Comparison of ENCODE assay signal across 17 cellular contexts in genomic region chr9:111970827-111971226, GRCh38.
DNase-seq lines count a peak whose midpoint lies in the region; FAIRE-seq and TF ChIP-seq lines count a peak whose summit lies in the region.
"Had no signal": no experiment of that assay in that cellular context is flagged by ENCODE, and none has a peak within 500 bp of the region (broad histone marks: within the 10 kb centered on the region; RNA-seq: fewer than 3 reads in every experiment).

No MANE protein-coding gene starts in this region.

- H3K4me1 Mint-ChIP-seq in mesothelial cell of epicardium = peaks cover 8% of the 10 kb centered on the region

- no peak overlapping the region for H3K9ac ChIP-seq in mesendoderm (ENCODE audit: low read length)
- H3K9ac ChIP-seq: BLaER1 treated with 17β-estradiol and CSF1 and Interleukin-3, amounts not matched to agents 10 nM and 100 nM had no signal

- H4K8ac ChIP-seq in mesendoderm (ENCODE audit: low read depth, low read length) = no peak overlapping the region

- no peak overlapping the region for H3K56ac ChIP-seq in mesendoderm (ENCODE audit: low read length)

- no peak for TF ChIP-seq CTCF in bronchial epithelial cell (IDR thresholded peaks at IDR 0.05; ENCODE audit: insufficient read depth, low read length, severe bottlenecking)
- no peak for TF ChIP-seq CTCF in mesothelial cell of epicardium (IDR thresholded peaks at IDR 0.05; ENCODE audit: unreplicated experiment)

- H2AK5ac ChIP-seq in mesendoderm (ENCODE audit: low read length) = no peak overlapping the region

- H3K9me3 Mint-ChIP-seq in mesothelial cell of epicardium = peaks cover 4% of the 10 kb centered on the region

- H3K4me3 ChIP-seq in bronchial epithelial cell (ENCODE audit: low read depth, low read length) (no peak overlapping the region), mesendoderm (ENCODE audit: low read length) (no peak overlapping the region)
- H3K4me3 ChIP-seq: BLaER1 treated with 17β-estradiol and CSF1 and Interleukin-3, amounts not matched to agents 10 nM and 100 nM had no signal

- no peak overlapping the region for H2BK5ac ChIP-seq in mesendoderm (ENCODE audit: low read length)

- H3K27me3 ChIP-seq in bronchial epithelial cell (ENCODE audit: control insufficient read depth, insufficient read depth, low read length) = no peaks in the 10 kb centered on the region
- H3K27me3 ChIP-seq in mesendoderm (ENCODE audit: insufficient read depth, low read length, poor library complexity) = no peaks in the 10 kb centered on the region
- H3K27me3 ChIP-seq: BLaER1 treated with 17β-estradiol and CSF1 and Interleukin-3, amounts not matched to agents 10 nM and 100 nM had no signal

- no peak overlapping the region for H3K4me3 Mint-ChIP-seq in mesothelial cell of epicardium

- FAIRE-seq in bronchial epithelial cell (lab: Jason Lieb, UNC) = no peak
- FAIRE-seq: A204.1 had no signal

- H3K27me3 Mint-ChIP-seq in mesothelial cell of epicardium (ENCODE audit: low read depth) = no peaks in the 10 kb centered on the region

- no peak overlapping the region for H2BK120ac ChIP-seq in mesendoderm (ENCODE audit: low read depth, low read length)

- no peak overlapping the region for H3K23ac ChIP-seq in mesendoderm (ENCODE audit: low read length)

- no peak overlapping the region for H3K4ac ChIP-seq in mesendoderm (ENCODE audit: low read depth, low read length)

- intact Hi-C loops in cardiac septum (cut with DNase I) = no loop called here

- H4K5ac ChIP-seq in mesendoderm (ENCODE audit: low read length) = no peak overlapping the region

- no peak overlapping the region for H3K27ac ChIP-seq in mesendoderm (ENCODE audit: low read depth, low read length)
- H3K27ac ChIP-seq: BLaER1 treated with 17β-estradiol and CSF1 and Interleukin-3, amounts not matched to agents 10 nM and 100 nM had no signal

- no peak overlapping the region for H3K27ac Mint-ChIP-seq in mesothelial cell of epicardium

- no peaks in the 10 kb centered on the region for H3K36me3 ChIP-seq in bronchial epithelial cell (ENCODE audit: control insufficient read depth, insufficient read depth, low read length)
- H3K36me3 ChIP-seq in mesendoderm (ENCODE audit: control insufficient read depth, insufficient read depth, low read length) = no peaks in the 10 kb centered on the region
- H3K36me3 ChIP-seq: BLaER1 treated with 17β-estradiol and CSF1 and Interleukin-3, amounts not matched to agents 10 nM and 100 nM had no signal

- H3K79me1 ChIP-seq in mesendoderm (ENCODE audit: low read length) = no peaks in the 10 kb centered on the region

- H3K79me2 ChIP-seq in mesendoderm (ENCODE audit: control insufficient read depth, insufficient read depth, low read length) = no peaks in the 10 kb centered on the region

- no peaks in the 10 kb centered on the region for H3K4me1 ChIP-seq in mesendoderm (ENCODE audit: control insufficient read depth, low read depth, low read length)

- DNase-seq in EL = peak; percentile 68
- DNase-seq in M059J (ENCODE audit: low read depth) = peak; percentile 87
- DNase-seq in bronchial epithelial cell (ENCODE audit: low read depth) = peak; percentile 66
- peak; percentile 89 for DNase-seq in mesendoderm
- DNase-seq in NCI-H345 treated with DMSO at 0.1 percent for 48 hours (lab: John Stamatoyannopoulos, UW; ENCODE audit: unreplicated experiment) = no peak
- no peak for DNase-seq in cardiac septum (ENCODE audit: low spot score)
- no peak for DNase-seq in GF-D8 (lab: John Stamatoyannopoulos, UW)
- DNase-seq in mesothelial cell of epicardium (ENCODE audit: low spot score in 2 of 2, unreplicated experiment in 2 of 2) = no peak
- DNase-seq: HCEC 1CT; NCI-H1048; NCI-H1694; NCI-H2107; NCI-H2227 treated with DMSO at 0.1 percent for 48 hours; NCI-H526 treated with DMSO at 0.1 percent for 48 hours; NK-92 treated with Interleukin-12 subunit alpha and Interleukin-12 subunit beta, amount 100 ng/mL, for 24 hours had no signal

- no peak overlapping the region for H3K18ac ChIP-seq in mesendoderm (ENCODE audit: low read length)

- no peak overlapping the region for H3K4me2 ChIP-seq in mesendoderm (ENCODE audit: low read length)
- H3K4me2 ChIP-seq: BLaER1 treated with 17β-estradiol and CSF1 and Interleukin-3, amounts not matched to agents 10 nM and 100 nM had no signal

- H3K36me3 Mint-ChIP-seq in mesothelial cell of epicardium = no peaks in the 10 kb centered on the region

- H2BK15ac ChIP-seq in mesendoderm (replicated peaks; ENCODE audit: low read depth) = no peak overlapping the region

- no CpG with 5 or more reads among the region's 2 CpGs for WGBS in mesendoderm (ENCODE audit: extremely low coverage, insufficient coverage, low lambda C conversion rate)

Comparison
In these comparisons a context has a peak if more than half of its experiments do, and no peak if none do; other contexts are left out.
1. DNase-seq: peak in EL (single experiment), M059J (single experiment), bronchial epithelial cell (single experiment) and mesendoderm (single experiment); none in NCI-H345 treated with DMSO at 0.1 percent for 48 hours (single experiment), cardiac septum (single experiment), GF-D8 (single experiment) and mesothelial cell of epicardium (0 of 2).